In the genomic region with DNA sequence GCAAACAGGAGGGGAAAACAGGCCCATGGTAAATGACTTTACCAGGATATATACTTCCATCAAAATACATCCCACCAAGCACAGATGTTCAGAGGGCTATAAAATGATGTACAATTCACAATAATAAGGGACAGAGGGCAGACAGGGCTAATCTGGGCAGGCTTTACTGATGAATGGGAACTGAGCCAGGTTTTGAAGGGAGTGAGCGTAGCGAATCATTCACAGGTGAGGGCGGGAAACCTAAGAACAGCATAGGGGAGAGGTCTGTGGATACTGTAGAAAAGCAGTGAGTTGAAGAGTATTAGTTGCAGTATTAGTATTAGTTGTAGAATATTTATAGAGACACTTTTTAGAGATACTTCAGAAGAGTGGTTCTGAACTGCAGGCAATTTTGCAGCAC, we compare ENCODE assay signal across 17 cellular contexts.
DNase-seq lines count a peak whose midpoint lies in the region; ATAC-seq and TF ChIP-seq lines count a peak whose summit lies in the region.
"Had no signal": no experiment of that assay in that cellular context is flagged by ENCODE, and none has a peak within 500 bp of the region (broad histone marks: within the 10 kb centered on the region; RNA-seq: fewer than 3 reads in every experiment).

No MANE protein-coding gene starts in this region.

- H2AFZ ChIP-seq in mammary epithelial cell (ENCODE audit: low read depth, low read length), result no peak overlapping the region

- H3K36me3 ChIP-seq in mammary epithelial cell (ENCODE audit: insufficient read depth, low read length), result no peaks in the 10 kb centered on the region

- H3K27ac ChIP-seq in C4-2B (peak overlapping the region; percentile 17; the same call in 1 of the 2 replicates), mammary epithelial cell (ENCODE audit: insufficient read depth, low read depth, low read length) (no peak overlapping the region)
- H3K27ac ChIP-seq: 22Rv1; BLaER1 treated with 17β-estradiol and CSF1 and Interleukin-3, amounts not matched to agents 10 nM and 100 nM; SK-N-MC had no signal

- no peaks in the 10 kb centered on the region for H3K4me1 ChIP-seq in mammary epithelial cell (ENCODE audit: insufficient read depth, low read length)

- peak; percentile 55 for DNase-seq in DMS 273 (lab: John Stamatoyannopoulos, UW; ENCODE audit: unreplicated experiment)
- no peak for DNase-seq in DMS 273 treated with DMSO at 0.1 percent for 48 hours (lab: John Stamatoyannopoulos, UW)
- DNase-seq in NCI-H2171 treated with DMSO at 0.1 percent for 48 hours (lab: John Stamatoyannopoulos, UW), result peak; percentile 81
- DNase-seq in mammary epithelial cell, result peak; percentile 4
- DNase-seq in G401 (ENCODE audit: low spot score), result no peak
- no peak for DNase-seq in SKM-1 (lab: John Stamatoyannopoulos, UW; ENCODE audit: unreplicated experiment)
- DNase-seq: GDM1, HCEC 1CT, NCI-H1930, NCI-H226, PC-3, T-helper 1 cell had no signal

- H4K20me1 ChIP-seq in mammary epithelial cell (ENCODE audit: insufficient read depth, low read length), result no peaks in the 10 kb centered on the region

- H3K27me3 Mint-ChIP-seq in stimulated activated memory B cell treated with anti-CD40 and anti-IgM and Interleukin-4, amounts not matched to agents 10 μg/mL and 1 μg/mL and 100 μg/mL, for 72 hours, result no peaks in the 10 kb centered on the region

- H3K9ac ChIP-seq in mammary epithelial cell (ENCODE audit: insufficient read depth, low read length), result no peak overlapping the region
- H3K9ac ChIP-seq: BLaER1 treated with 17β-estradiol and CSF1 and Interleukin-3, amounts not matched to agents 10 nM and 100 nM had no signal

- TF ChIP-seq CTCF in C4-2B (conservative IDR thresholded peaks at IDR 0.05) (no peak), mammary epithelial cell (conservative IDR thresholded peaks at IDR 0.05 in 1 of 2, IDR thresholded peaks at IDR 0.05 in 1 of 2; ENCODE audit: extremely low read depth in 1 of 2, insufficient read depth in 1 of 2, low read depth in 1 of 2, low read length in 2 of 2) (no peak)

- peaks cover 17% of the 10 kb centered on the region for H3K36me3 Mint-ChIP-seq in stimulated activated memory B cell treated with anti-CD40 and anti-IgM and Interleukin-4, amounts not matched to agents 10 μg/mL and 1 μg/mL and 100 μg/mL, for 72 hours

- H3K9me3 Mint-ChIP-seq in stimulated activated memory B cell treated with anti-CD40 and anti-IgM and Interleukin-4, amounts not matched to agents 10 μg/mL and 1 μg/mL and 100 μg/mL, for 72 hours, result no peaks in the 10 kb centered on the region

- no peak overlapping the region for H3K27ac Mint-ChIP-seq in stimulated activated memory B cell treated with anti-CD40 and anti-IgM and Interleukin-4, amounts not matched to agents 10 μg/mL and 1 μg/mL and 100 μg/mL, for 72 hours

- no peaks in the 10 kb centered on the region for H3K9me3 ChIP-seq in mammary epithelial cell (replicated peaks; ENCODE audit: insufficient read depth, low read length)
- H3K9me3 ChIP-seq: BLaER1 treated with 17β-estradiol and CSF1 and Interleukin-3, amounts not matched to agents 10 nM and 100 nM had no signal

- CTCF ChIA-PET in mammary epithelial cell (lab: Charles Lee; ENCODE audit: low non-redundant PET), result no interaction called here

- peaks cover 35% of the 10 kb centered on the region for H3K4me1 Mint-ChIP-seq in stimulated activated memory B cell treated with anti-CD40 and anti-IgM and Interleukin-4, amounts not matched to agents 10 μg/mL and 1 μg/mL and 100 μg/mL, for 72 hours

- no peaks in the 10 kb centered on the region for H3K27me3 ChIP-seq in mammary epithelial cell (ENCODE audit: insufficient read depth, low read length)
- H3K27me3 ChIP-seq: BLaER1 treated with 17β-estradiol and CSF1 and Interleukin-3, amounts not matched to agents 10 nM and 100 nM had no signal

- intact Hi-C loops in mammary epithelial cell (cut with micrococcal nuclease), result no loop called here

- in situ Hi-C loops in mammary epithelial cell (cut with MboI; ENCODE audit: low sequenced_read_pairs in 2 of 2) (no loop called here), G401 (cut with HindIII; ENCODE audit: low sequenced_read_pairs) (no loop called here)

- dilution Hi-C loops in mammary epithelial cell (cut with HindIII; ENCODE audit: low sequenced_read_pairs), result no loop called here

- ATAC-seq in stimulated activated memory B cell treated with anti-CD40 and anti-IgM and Interleukin-4, amounts not matched to agents 10 μg/mL and 1 μg/mL and 100 μg/mL, for 72 hours, result no peak
- ATAC-seq: PC-3 had no signal

- H3K4me2 ChIP-seq in mammary epithelial cell (ENCODE audit: insufficient read depth, low read depth, low read length), result no peak overlapping the region
- H3K4me2 ChIP-seq: BLaER1 treated with 17β-estradiol and CSF1 and Interleukin-3, amounts not matched to agents 10 nM and 100 nM had no signal

- H3K79me2 ChIP-seq in mammary epithelial cell (ENCODE audit: insufficient read depth, low read length), result peaks cover 9% of the 10 kb centered on the region

- H3K4me3 Mint-ChIP-seq in stimulated activated memory B cell treated with anti-CD40 and anti-IgM and Interleukin-4, amounts not matched to agents 10 μg/mL and 1 μg/mL and 100 μg/mL, for 72 hours, result no peak overlapping the region

- no TSS peak for BruUV-seq in mammary epithelial cell (replicated peaks; lab: Mats Ljungman, UMichigan)

- no peak overlapping the region for H3K4me3 ChIP-seq in mammary epithelial cell (replicated peaks in 1 of 3; ENCODE audit: insufficient read depth in 1 of 3, low read depth in 2 of 3, low read length in 3 of 3)
- H3K4me3 ChIP-seq: BLaER1 treated with 17β-estradiol and CSF1 and Interleukin-3, amounts not matched to agents 10 nM and 100 nM; SK-N-MC had no signal

- whole genome bisulfite sequencing in mammary epithelial cell (ENCODE audit: low coverage, missing lambda C conversion rate), result 94% methylated on average over 3 of the region's 3 CpGs

Comparison
In these comparisons a context has a peak if more than half of its experiments do, and no peak if none do; other contexts are left out.
1. DNase-seq: peak in DMS 273 (single experiment), NCI-H2171 treated with DMSO at 0.1 percent for 48 hours (single experiment) and mammary epithelial cell (single experiment); none in DMS 273 treated with DMSO at 0.1 percent for 48 hours (single experiment), G401 (single experiment) and SKM-1 (single experiment).